ENCODE assay signal across 18 cellular contexts in the genomic region with DNA sequence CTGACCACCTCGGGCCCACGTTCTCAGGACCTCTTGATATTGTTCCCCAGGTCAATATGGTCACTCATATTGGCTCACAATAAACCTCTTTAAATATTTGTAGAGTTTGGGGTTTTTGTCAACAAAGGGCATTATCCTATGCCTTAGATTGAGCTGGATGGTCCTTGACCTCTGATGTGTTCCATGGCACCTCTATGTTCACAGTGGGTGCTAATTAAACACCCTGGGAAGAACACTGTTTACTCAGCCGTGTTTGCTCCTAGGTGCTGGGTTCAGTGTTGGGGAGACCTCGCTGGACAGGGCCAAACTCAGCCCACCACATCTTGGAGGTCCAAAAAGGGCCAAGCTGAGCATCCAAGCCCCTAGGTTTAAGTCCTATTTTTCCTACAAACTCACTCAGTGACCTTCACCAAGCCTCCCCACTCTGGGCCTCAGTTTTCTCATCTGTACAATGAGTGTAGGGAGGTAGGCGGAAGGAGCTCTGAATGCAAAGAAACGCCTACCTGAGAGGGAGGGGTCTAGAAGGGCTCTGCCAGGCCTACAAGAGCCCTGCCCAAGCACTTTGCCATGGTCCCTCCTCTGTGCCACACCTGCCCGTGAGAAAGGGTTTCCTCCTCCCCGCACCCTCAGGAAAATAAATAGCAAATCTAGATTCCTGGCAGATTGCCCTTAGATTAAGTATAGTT. TPM values are rescaled to one million over a fixed set of nuclear protein-coding genes. Genes with fewer than 3 reads are reported as not detected.
DNase-seq lines count a peak whose midpoint lies in the region; ATAC-seq and TF ChIP-seq lines count a peak whose summit lies in the region.
"Had no signal": no experiment of that assay in that cellular context is flagged by ENCODE, and none has a peak within 500 bp of the region (broad histone marks: within the 10 kb centered on the region; RNA-seq: fewer than 3 reads in every experiment).

No MANE protein-coding gene starts in this region.

- H3K9me3 Mint-ChIP-seq in nephron (no peaks in the 10 kb centered on the region), CD14-positive monocyte (peaks cover 0 to 4% (median 0%) of the 10 kb centered on the region in 7 donors)

- peaks cover 71% of the 10 kb centered on the region for H3K4me1 Mint-ChIP-seq in nephron
- no peaks in the 10 kb centered on the region for H3K4me1 Mint-ChIP-seq in CD14-positive monocyte

- TF ChIP-seq POLR2A in body of pancreas (IDR thresholded peaks at IDR 0.05), result peak in 1 of 3 donors; percentile 7

- H3K9me3 ChIP-seq in body of pancreas, result no peaks in the 10 kb centered on the region
- H3K9me3 ChIP-seq: adrenal gland, ovary, right lobe of liver had no signal

- DNase-seq in NCI-H146 treated with DMSO at 0.1 percent for 48 hours (lab: John Stamatoyannopoulos, UW; ENCODE audit: unreplicated experiment), result peak; percentile 10
- DNase-seq in body of pancreas, result peak in 2 of 4 donors; percentile 37 to 49
- no peak for DNase-seq in CD14-positive monocyte (ENCODE audit: low spot score)
- DNase-seq: activated CD4-positive, alpha-beta T cell treated with anti-CD3 and anti-CD28 coated beads for 48 hours; activated CD8-positive, alpha-beta memory T cell treated with anti-CD3 and anti-CD28 coated beads, Interleukin-2, amount 50 U/mL, for 48 hours; adrenal gland; cortex of kidney; kidney; ovary; SIG-M5; stimulated activated CD4-positive, alpha-beta T cell treated with anti-CD3 and anti-CD28 coated beads, Interleukin-15, amount 100 ng/mL, for 24 hours had no signal

- H3K36me3 Mint-ChIP-seq in nephron (ENCODE audit: low read depth), result peaks cover 4% of the 10 kb centered on the region
- H3K36me3 Mint-ChIP-seq in CD14-positive monocyte, result no peaks in the 10 kb centered on the region

- intact Hi-C loops in body of pancreas (cut with DNase I), result no loop called here
- intact Hi-C loops in CD14-positive monocyte (cut with micrococcal nuclease), result no loop called here

- ATAC-seq in body of pancreas, result peak; percentile 33
- ATAC-seq in GM19463 (IDR thresholded peaks at IDR 0.05; ENCODE audit: unreplicated experiment), result no peak
- no peak for ATAC-seq in GM18867 (IDR thresholded peaks at IDR 0.05; ENCODE audit: unreplicated experiment)
- no peak for ATAC-seq in GM19035 (IDR thresholded peaks at IDR 0.05; ENCODE audit: unreplicated experiment)

- H3K4me3 Mint-ChIP-seq in nephron, result no peak overlapping the region
- H3K4me3 Mint-ChIP-seq in CD14-positive monocyte, result no peak overlapping the region

- no peak overlapping the region for H3K4me3 ChIP-seq in body of pancreas
- H3K4me3 ChIP-seq: adrenal gland, BLaER1, ovary, right lobe of liver had no signal

- TF ChIP-seq CTCF in C4-2B (conservative IDR thresholded peaks at IDR 0.05) (no peak), body of pancreas (IDR thresholded peaks at IDR 0.05) (no peak), nephron (IDR thresholded peaks at IDR 0.05; ENCODE audit: unreplicated experiment in 3 of 3) (no peak), CD14-positive monocyte (IDR thresholded peaks at IDR 0.05) (no peak)

- H3K27ac ChIP-seq in C4-2B, result peak overlapping the region; percentile 55
- H3K27ac ChIP-seq in body of pancreas, result peak overlapping the region in 3 of 4 donors; percentile 1 to 56 (median 54)
- H3K27ac ChIP-seq: adrenal gland, BLaER1, ovary, right lobe of liver had no signal

- H3K36me3 ChIP-seq in body of pancreas (replicated peaks in 1 of 2; ENCODE audit: insufficient read depth in 1 of 2, low read depth in 2 of 2), result no peaks in the 10 kb centered on the region
- H3K36me3 ChIP-seq: adrenal gland, BLaER1, ovary, right lobe of liver had no signal

- peaks cover 96% of the 10 kb centered on the region for H3K4me1 ChIP-seq in body of pancreas
- H3K4me1 ChIP-seq: adrenal gland, BLaER1 had no signal

- 23 to 37% methylated on average over 8 of the region's 8 CpGs for WGBS in body of pancreas, 2 donors

- peak overlapping the region in 2 of 3 experiments; percentile 15 to 25 for H3K27ac Mint-ChIP-seq in nephron
- no peak overlapping the region for H3K27ac Mint-ChIP-seq in CD14-positive monocyte

- H3K27me3 ChIP-seq in body of pancreas, result no peaks in the 10 kb centered on the region
- H3K27me3 ChIP-seq: adrenal gland, ovary, right lobe of liver had no signal

- no peaks in the 10 kb centered on the region for H3K27me3 Mint-ChIP-seq in nephron (ENCODE audit: low read depth)
- peaks cover 2 to 7% (median 2%) of the 10 kb centered on the region in 3 donors for H3K27me3 Mint-ChIP-seq in CD14-positive monocyte (ENCODE audit: low read depth in 3 of 3)

RNA-seq across cellular contexts. Expression of a gene that starts 7.2 kb away (rescaled TPM):
- 10 to 100 TPM; 51.4 to 59.9 TPM for total RNA-seq in body of pancreas
- 1 to 10 TPM; 3.2 to 4.7 TPM for polyA plus RNA-seq in CD14-positive monocyte

Comparison
In these comparisons a context has a peak if more than half of its experiments do, and no peak if none do; other contexts are left out.
1. H3K27ac Mint-ChIP-seq: peak in nephron (2 of 3); none in CD14-positive monocyte (0 of 7).